Comparison of ENCODE assay signal across 8 cellular contexts in genomic region chr3:47370887-47371697, GRCh38. TPM values are rescaled to one million over a fixed set of nuclear protein-coding genes. Genes with fewer than 3 reads are reported as not detected.
DNase-seq lines count a peak whose midpoint lies in the region; ATAC-seq and TF ChIP-seq lines count a peak whose summit lies in the region.

No MANE protein-coding gene starts in this region.

- H3K27me3 ChIP-seq in colonic mucosa (no peaks in the 10 kb centered on the region), osteoblast (ENCODE audit: insufficient read depth, low read length) (peaks cover 2% of the 10 kb centered on the region)

- peak; percentile 34 for DNase-seq in RWPE1 (ENCODE audit: low spot score)
- peak; percentile 27 for DNase-seq in colonic mucosa
- DNase-seq in osteoblast (ENCODE audit: insufficient read length, low spot score, missing footprints) = peak; percentile 81
- no peak for DNase-seq in NCI-H345 treated with DMSO at 0.1 percent for 48 hours (lab: John Stamatoyannopoulos, UW; ENCODE audit: unreplicated experiment)
- DNase-seq in NCI-H524 treated with DMSO at 0.1 percent for 48 hours (lab: John Stamatoyannopoulos, UW) = no peak
- no peak for DNase-seq in ureter (ENCODE audit: low spot score)

- TF ChIP-seq CTCF in GM12874 (IDR thresholded peaks at IDR 0.05; ENCODE audit: insufficient read depth, low read depth, low read length) (peak; percentile 41; the same call in 1 of the 2 replicates), RWPE1 (conservative IDR thresholded peaks at IDR 0.05; ENCODE audit: low read depth) (peak; percentile 57; the same call in 1 of the 2 replicates), colonic mucosa (IDR thresholded peaks at IDR 0.05) (peak; percentile 33), osteoblast (IDR thresholded peaks at IDR 0.05; ENCODE audit: extremely low read depth, low read depth, low read length) (peak; percentile 15)

- POLR2A ChIA-PET in RWPE1 (lab: Yijun Ruan, JAX; ENCODE audit: low non-redundant PET) = no interaction called here

- no peaks in the 10 kb centered on the region for H4K20me1 ChIP-seq in osteoblast (ENCODE audit: insufficient read depth, low read length)

- H3K9me3 ChIP-seq in colonic mucosa (no peaks in the 10 kb centered on the region), osteoblast (ENCODE audit: low read depth, low read length) (no peaks in the 10 kb centered on the region)

- intact Hi-C loops in colonic mucosa (cut with DNase I) = no loop called here

- H3K27ac ChIP-seq in RWPE1 (no peak overlapping the region), colonic mucosa (no peak overlapping the region), osteoblast (ENCODE audit: low read depth, low read length) (no peak overlapping the region)

- no peaks in the 10 kb centered on the region for H3K36me3 ChIP-seq in colonic mucosa
- H3K36me3 ChIP-seq in osteoblast (ENCODE audit: insufficient read depth, low read length) = no peaks in the 10 kb centered on the region

- H3K9ac ChIP-seq in colonic mucosa (ENCODE audit: low read depth in 2 of 2, low read length in 2 of 2) = no peak overlapping the region

- no peaks in the 10 kb centered on the region for H3K79me2 ChIP-seq in osteoblast (ENCODE audit: insufficient read depth, low read length)

- H3K4me1 ChIP-seq in colonic mucosa (no peaks in the 10 kb centered on the region), osteoblast (ENCODE audit: insufficient read depth, low read length) (peaks cover 2% of the 10 kb centered on the region)

- no peak for ATAC-seq in HG02840 (IDR thresholded peaks at IDR 0.05; ENCODE audit: low FRiP score, unreplicated experiment)

- no peak overlapping the region for H3K4me2 ChIP-seq in osteoblast (ENCODE audit: insufficient read depth, low read length)

- CTCF ChIA-PET in RWPE1 (lab: Yijun Ruan, JAX) = interaction anchor here (0.6 to 0.7 kb wide), 2 partner anchors 15 to 29 kb away, joined by 3 to 4 read pairs; no protein-coding TSS in a partner anchor

- H2AFZ ChIP-seq in osteoblast (ENCODE audit: low read length) = no peak overlapping the region

- H3K4me3 ChIP-seq in colonic mucosa (no peak overlapping the region), osteoblast (ENCODE audit: insufficient read depth, low read length) (no peak overlapping the region)

RNA-seq across cellular contexts. Expression of gene PTPN23, which starts 9.7 kb away (rescaled TPM):
- total RNA-seq in colonic mucosa (10 to 100 TPM; 30.5 to 44.0 TPM), osteoblast (22.4 and 30.0 TPM in 2 replicates), ureter (55.1 TPM)

Comparison
In these comparisons a context has a peak if more than half of its experiments do, and no peak if none do; other contexts are left out.
1. DNase-seq: peak in RWPE1 (single experiment), colonic mucosa (single experiment) and osteoblast (single experiment); none in NCI-H345 treated with DMSO at 0.1 percent for 48 hours (single experiment), NCI-H524 treated with DMSO at 0.1 percent for 48 hours (single experiment) and ureter (single experiment).
2. Peak in every context shown above with its lines, with median percentiles within 50 percentile points of each other: CTCF ChIP-seq.